In the genomic region with DNA sequence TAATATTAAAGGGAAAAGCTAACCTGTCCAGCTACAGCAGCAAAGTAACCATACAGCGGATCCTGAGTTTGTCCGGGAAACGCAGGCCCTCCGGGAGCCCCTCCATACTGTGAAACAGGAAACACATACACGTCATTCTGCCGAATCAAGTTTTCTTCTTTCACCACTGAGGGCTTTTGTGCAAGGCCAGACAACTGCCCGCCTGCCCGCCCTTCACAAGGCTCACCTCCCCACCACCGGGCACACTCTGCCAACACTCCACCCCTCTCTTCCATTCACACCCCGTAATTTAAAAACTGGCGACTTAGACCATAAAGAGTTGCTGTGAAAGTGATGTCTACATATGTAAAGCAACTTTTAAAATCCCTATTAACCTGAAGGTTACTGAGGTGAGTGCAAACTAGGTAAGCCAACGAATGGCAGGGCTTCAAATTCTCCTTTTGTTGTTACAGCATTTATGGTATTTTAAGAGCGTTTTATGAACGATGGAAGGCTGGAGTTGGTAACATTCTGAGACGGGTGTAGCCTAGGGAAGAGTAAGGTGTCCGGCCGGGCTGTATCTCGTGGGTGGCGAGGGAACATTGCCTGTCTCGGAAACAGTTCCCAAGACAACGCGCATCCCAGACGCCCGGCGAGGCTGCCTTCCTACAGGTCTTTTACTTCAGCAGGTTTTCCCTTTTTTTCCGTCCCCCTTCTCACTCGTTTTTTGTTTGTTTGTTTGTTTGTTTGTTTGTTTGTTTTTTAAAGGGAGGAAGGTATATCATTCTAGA, we compare ENCODE assay signal across 8 cellular contexts. TPM values are rescaled to one million over a fixed set of nuclear protein-coding genes. Genes with fewer than 3 reads are reported as not detected.
DNase-seq lines count a peak whose midpoint lies in the region; ATAC-seq and TF ChIP-seq lines count a peak whose summit lies in the region.

No MANE protein-coding gene starts in this region.

- in situ Hi-C loops in brain microvascular endothelial cell (cut with HindIII; ENCODE audit: low pct_ligation_motif_present, low sequenced_read_pairs) (no loop called here), gastrocnemius medialis (cut with MboI; ENCODE audit: low sequenced_read_pairs in 4 of 4) (loop anchor here in 1 of 4 donors (25.0 kb wide), 1 partner anchor 332 kb away; a partner anchor contains a TSS)

- no peak for TF ChIP-seq POLR2A in gastrocnemius medialis (IDR thresholded peaks at IDR 0.05)

- no peaks in the 10 kb centered on the region for H3K9me3 ChIP-seq in SU-DHL-6 (ENCODE audit: insufficient read depth, low read length)
- H3K9me3 ChIP-seq in iPS-15b (ENCODE audit: control insufficient read depth, insufficient read depth, low read length) = no peaks in the 10 kb centered on the region
- H3K9me3 ChIP-seq in gastrocnemius medialis = no peaks in the 10 kb centered on the region

- H3K36me3 ChIP-seq in KMS-11 (ENCODE audit: insufficient read depth) (peaks cover 5% of the 10 kb centered on the region; the same call in 1 of the 2 replicates), SU-DHL-6 (ENCODE audit: low read length) (peaks cover 22% of the 10 kb centered on the region), brain microvascular endothelial cell (replicated peaks) (peaks cover 19% of the 10 kb centered on the region), iPS-15b (ENCODE audit: control insufficient read depth, insufficient read depth, low read length) (no peaks in the 10 kb centered on the region), gastrocnemius medialis (peaks cover 0 to 4% of the 10 kb centered on the region in 2 donors)

- H3K9ac ChIP-seq in KMS-11 (peak overlapping the region; percentile 91), SU-DHL-6 (ENCODE audit: low read length) (peak overlapping the region; percentile 66), iPS-15b (ENCODE audit: low read depth, low read length) (peak overlapping the region; percentile 26)

- intact Hi-C loops in gastrocnemius medialis (cut with DNase I; ENCODE audit: low total_unique reads) = no loop called here

- peak; percentile 63 for DNase-seq in GM10266 (ENCODE audit: extremely low spot score)
- peak; percentile 44 for DNase-seq in brain microvascular endothelial cell
- peak; percentile 5 to 15 for DNase-seq in gastrocnemius medialis
- no peak for DNase-seq in inferior parietal cortex (ENCODE audit: extremely low spot score)

- H3F3A ChIP-seq in SU-DHL-6 (ENCODE audit: insufficient read depth) = peaks cover 17% of the 10 kb centered on the region

- H3K79me2 ChIP-seq in KMS-11 (ENCODE audit: insufficient read depth, low read depth) (peaks cover 27% of the 10 kb centered on the region), SU-DHL-6 (ENCODE audit: insufficient read depth, low read length) (peaks cover 48% of the 10 kb centered on the region)

- peaks cover 48% of the 10 kb centered on the region for H3K4me1 ChIP-seq in KMS-11 (ENCODE audit: low read depth, poor library complexity, severe bottlenecking)
- H3K4me1 ChIP-seq in iPS-15b (ENCODE audit: control insufficient read depth, insufficient read depth, low read length) = peaks cover 23% of the 10 kb centered on the region
- peaks cover 2 to 16% of the 10 kb centered on the region in 2 donors for H3K4me1 ChIP-seq in gastrocnemius medialis

- peak overlapping the region; percentile 86 for H3K27ac ChIP-seq in KMS-11
- H3K27ac ChIP-seq in SU-DHL-6 (ENCODE audit: low read depth, low read length) = peak overlapping the region; percentile 84
- H3K27ac ChIP-seq in brain microvascular endothelial cell = no peak overlapping the region
- peak overlapping the region; percentile 77 to 88 (median 78) for H3K27ac ChIP-seq in gastrocnemius medialis

- H2AFZ ChIP-seq in KMS-11 (ENCODE audit: low read depth) (peak overlapping the region; percentile 38; the same call in 1 of the 2 replicates), SU-DHL-6 (ENCODE audit: low read depth, low read length, severe bottlenecking) (peak overlapping the region; percentile 89)

- H3K4me2 ChIP-seq in KMS-11 (peak overlapping the region; percentile 97), SU-DHL-6 (ENCODE audit: low read depth, low read length, poor library complexity, severe bottlenecking) (peak overlapping the region; percentile 92)

- H4K20me1 ChIP-seq in KMS-11 (ENCODE audit: insufficient read depth) (no peaks in the 10 kb centered on the region), SU-DHL-6 (ENCODE audit: low read depth, low read length) (no peaks in the 10 kb centered on the region; the same call in 1 of the 2 replicates)

- ATAC-seq in GM21825 (IDR thresholded peaks at IDR 0.05; ENCODE audit: unreplicated experiment) = peak; percentile 39
- no peak for ATAC-seq in gastrocnemius medialis

- H3K27me3 ChIP-seq in KMS-11 (ENCODE audit: insufficient read depth, low read depth) (no peaks in the 10 kb centered on the region), SU-DHL-6 (ENCODE audit: low read length) (no peaks in the 10 kb centered on the region), brain microvascular endothelial cell (replicated peaks) (no peaks in the 10 kb centered on the region), iPS-15b (ENCODE audit: control insufficient read depth, insufficient read depth, low read length) (no peaks in the 10 kb centered on the region), gastrocnemius medialis (no peaks in the 10 kb centered on the region)

- no peaks in the 10 kb centered on the region for H3K9me2 ChIP-seq in SU-DHL-6 (replicated peaks; ENCODE audit: insufficient read depth, low read length)

- H3K4me3 ChIP-seq in KMS-11 (IDR thresholded peaks at IDR 0.05; ENCODE audit: insufficient read depth, low read depth, low read length) (peak overlapping the region; percentile 72), SU-DHL-6 (ENCODE audit: insufficient read depth, low read length, poor library complexity, severe bottlenecking) (peak overlapping the region; percentile 69), brain microvascular endothelial cell (ENCODE audit: low read depth, low read length) (peak overlapping the region; percentile 93), iPS-15b (ENCODE audit: low read depth, low read length) (peak overlapping the region; percentile 56), gastrocnemius medialis (peak overlapping the region; percentile 86 to 98 (median 91))

- TF ChIP-seq CTCF in GM10266 (IDR thresholded peaks at IDR 0.05; ENCODE audit: control insufficient read depth, insufficient read depth, low read depth, missing control alignments) = no peak
- TF ChIP-seq CTCF in KMS-11 (conservative IDR thresholded peaks at IDR 0.05; ENCODE audit: low read depth, low read length) = no peak; the same call in 1 of the 2 replicates
- no peak for TF ChIP-seq CTCF in SU-DHL-6 (IDR thresholded peaks at IDR 0.05; ENCODE audit: insufficient read depth, low read length, poor library complexity, severe bottlenecking)
- no peak for TF ChIP-seq CTCF in brain microvascular endothelial cell (IDR thresholded peaks at IDR 0.05; ENCODE audit: low read depth, low read length, missing control alignments)
- TF ChIP-seq CTCF in gastrocnemius medialis (IDR thresholded peaks at IDR 0.05 in 4 of 5, conservative IDR thresholded peaks at IDR 0.05 in 1 of 5) = no peak

RNA-seq across cellular contexts. Expression of a gene that starts 0.8 kb away (rescaled TPM):
- total RNA-seq in gastrocnemius medialis = 10 to 100 TPM; 12.3 to 33.1 (median 17.3) TPM

Comparison
In these comparisons a context has a peak if more than half of its experiments do, and no peak if none do; other contexts are left out.
1. H3K9ac ChIP-seq: peak in every context shown above with its lines; median percentile 91 in KMS-11; 66 in SU-DHL-6; 26 in iPS-15b.